In the genomic region with DNA sequence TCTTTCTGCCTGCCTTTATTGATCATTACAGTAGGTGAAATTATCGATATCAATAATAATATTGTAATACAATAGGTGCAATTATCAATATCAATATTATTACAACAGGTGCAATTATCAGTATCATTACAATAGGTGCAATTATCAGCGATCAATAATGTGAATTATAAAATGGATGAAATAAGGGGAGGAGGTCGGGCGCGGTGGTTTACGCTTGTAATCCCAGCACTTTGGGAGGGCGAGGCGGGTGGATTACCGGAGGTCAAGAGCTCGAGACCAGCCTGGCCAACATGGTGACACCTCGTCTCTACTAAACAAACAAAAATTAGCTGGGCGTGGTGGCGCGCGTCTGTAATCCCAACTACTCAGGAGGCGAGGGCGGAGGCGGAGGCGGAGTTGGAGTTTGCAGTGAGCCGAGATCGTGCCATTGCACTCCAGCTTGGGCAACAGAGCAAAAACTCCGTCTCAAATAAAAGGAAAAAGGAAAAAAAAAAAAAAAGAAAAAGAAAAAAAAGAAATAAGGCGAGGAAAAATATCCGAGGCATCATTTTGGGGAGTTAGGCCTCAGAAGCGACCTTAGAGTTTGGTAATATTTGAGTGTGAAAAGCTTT, we compare ENCODE assay signal across 8 cellular contexts. TPM values are rescaled to one million over a fixed set of nuclear protein-coding genes. Genes with fewer than 3 reads are reported as not detected.
DNase-seq lines count a peak whose midpoint lies in the region; ATAC-seq and TF ChIP-seq lines count a peak whose summit lies in the region.

No MANE protein-coding gene starts in this region.

- H3K9me3 ChIP-seq in AG04450 (ENCODE audit: control insufficient read depth, insufficient read depth, low read length), result no peaks in the 10 kb centered on the region; the same call in 1 of the 2 replicates
- H3K9me3 ChIP-seq in HUES48 (ENCODE audit: control insufficient read depth, insufficient read depth, low read length), result no peaks in the 10 kb centered on the region
- H3K9me3 ChIP-seq in stomach, result no peaks in the 10 kb centered on the region

- CTCF ChIA-PET in AG04450 (lab: Charles Lee), result interaction anchor here (2.1 to 4.7 kb wide), 5 partner anchors 46 to 637 kb away, joined by 8 to 178 read pairs (median 12); no protein-coding TSS in a partner anchor

- TF ChIP-seq CTCF in AG04450 (IDR thresholded peaks at IDR 0.05; ENCODE audit: low read depth, low read length), result no peak
- no peak for TF ChIP-seq CTCF in fibroblast of mammary gland (conservative IDR thresholded peaks at IDR 0.05; ENCODE audit: control insufficient read depth, insufficient read depth, low read depth, low read length)
- TF ChIP-seq CTCF in nephron progenitor cell (IDR thresholded peaks at IDR 0.05), result no peak
- TF ChIP-seq CTCF in stomach (IDR thresholded peaks at IDR 0.05), result no peak

- peak in 1 of 4 donors; percentile 3 for TF ChIP-seq POLR2A in stomach (IDR thresholded peaks at IDR 0.05)

- H3K4me3 Mint-ChIP-seq in nephron progenitor cell, result peak overlapping the region; percentile 98

- H3K4me1 ChIP-seq in HUES48 (ENCODE audit: control insufficient read depth, insufficient read depth, low read length) (peaks cover 5% of the 10 kb centered on the region; the same call in 1 of the 2 replicates), stomach (peaks cover 25 to 50% (median 38%) of the 10 kb centered on the region in 4 donors)

- H3K4me3 ChIP-seq in AG04450 (ENCODE audit: low read depth, low read length) (peak overlapping the region; percentile 94), HUES48 (ENCODE audit: low read depth, low read length) (peak overlapping the region; percentile 86), fibroblast of mammary gland (ENCODE audit: control insufficient read depth, low read depth, low read length) (peak overlapping the region; percentile 82), stomach (peak overlapping the region; percentile 64 to 96 (median 76))

- DNase-seq in AG04450 (ENCODE audit: low read depth, low spot score) (no peak), OCI-M1 (lab: John Stamatoyannopoulos, UW) (peak; percentile 91), fibroblast of mammary gland (ENCODE audit: low read depth) (peak; percentile 68), nephron progenitor cell (peak; percentile 62), stomach (peak; percentile 88)
- DNase-seq in activated T-cell treated with anti-CD3 and anti-CD28 coated beads, Interleukin-2, amount 50 U/mL, for 48 hours, result peak; percentile 67 to 68

- H3K27me3 ChIP-seq in AG04450 (ENCODE audit: control insufficient read depth, insufficient read depth, low read length), result no peaks in the 10 kb centered on the region
- H3K27me3 ChIP-seq in HUES48 (ENCODE audit: control insufficient read depth, insufficient read depth, low read length), result peaks cover 11% of the 10 kb centered on the region
- no peaks in the 10 kb centered on the region for H3K27me3 ChIP-seq in stomach

- H3K36me3 ChIP-seq in HUES48 (ENCODE audit: control insufficient read depth, insufficient read depth, low read length) (peaks cover 16% of the 10 kb centered on the region; the same call in 1 of the 2 replicates), stomach (peaks cover 0 to 5% (median 0%) of the 10 kb centered on the region in 4 donors)

- POLR2A ChIA-PET in AG04450 (lab: Yijun Ruan, JAX), result interaction anchor here (0.6 to 2.3 kb wide), 4 partner anchors 29 to 788 kb away, joined by 3 to 7 read pairs (median 4); a partner anchor contains a TSS

- intact Hi-C loops in stomach (cut with DNase I; ENCODE audit: low total_unique reads), result no loop called here

- no peaks in the 10 kb centered on the region for H3K9me3 Mint-ChIP-seq in nephron progenitor cell

- H3K36me3 Mint-ChIP-seq in nephron progenitor cell (ENCODE audit: low read depth), result peaks cover 21% of the 10 kb centered on the region

- H3K27me3 Mint-ChIP-seq in nephron progenitor cell (ENCODE audit: low read depth, poor library complexity), result peaks cover 11% of the 10 kb centered on the region

- H3K27ac ChIP-seq in AG04450 (ENCODE audit: low read depth, low read length), result peak overlapping the region; percentile 61
- peak overlapping the region; percentile 99 for H3K27ac ChIP-seq in HUES48 (ENCODE audit: low read depth, low read length)
- H3K27ac ChIP-seq in stomach, result peak overlapping the region; percentile 98 to 99 (median 99)

- ATAC-seq in HG02852 (IDR thresholded peaks at IDR 0.05; ENCODE audit: unreplicated experiment), result no peak

- peaks cover 24% of the 10 kb centered on the region for H3K4me1 Mint-ChIP-seq in nephron progenitor cell

- peak overlapping the region; percentile 98 for H3K27ac Mint-ChIP-seq in nephron progenitor cell

- H3K9ac ChIP-seq in HUES48 (ENCODE audit: low read depth, low read length), result peak overlapping the region; percentile 32; the same call in 1 of the 2 replicates

- TF ChIP-seq EP300 in stomach (IDR thresholded peaks at IDR 0.05), result no peak

- 1 to 3% (median 1%) methylated on average over 25 of the region's 25 CpGs for WGBS in stomach, 5 donors

RNA-seq across cellular contexts. Expression of a gene that starts 0.6 kb away (rescaled TPM):
- polyA plus RNA-seq in AG04450 (2011; rRNA removed), result 45.4 and 65.9 TPM in 2 replicates
- polyA minus RNA-seq in AG04450 (2011; rRNA and poly(A)+ RNA removed), result 22.4 and 41.8 TPM in 2 replicates
- total RNA-seq in stomach, result 100 to 1,000 TPM in 3 of 5 donors, 10 to 100 TPM in 2; 15.2 to 194 (median 149) TPM
- 10 to 100 TPM; 23.7 to 30.9 (median 29.8) TPM for polyA plus RNA-seq in stomach

RNA-seq across cellular contexts. Expression of a gene that starts 32.4 kb away (rescaled TPM):
- polyA plus RNA-seq in AG04450 (2011; rRNA removed), result 40.2 and 77.8 TPM in 2 replicates
- 7.5 and 8.4 TPM in 2 replicates for polyA minus RNA-seq in AG04450 (2011; rRNA and poly(A)+ RNA removed)
- total RNA-seq in stomach, result 10 to 100 TPM in 4 of 5 donors, 1 to 10 TPM in 1; 1.2 to 30.8 (median 14.5) TPM
- polyA plus RNA-seq in stomach, result 10 to 100 TPM; 60.7 to 82.9 (median 76.5) TPM
